1 cellular context compared by ENCODE assay signal in the genomic region with DNA sequence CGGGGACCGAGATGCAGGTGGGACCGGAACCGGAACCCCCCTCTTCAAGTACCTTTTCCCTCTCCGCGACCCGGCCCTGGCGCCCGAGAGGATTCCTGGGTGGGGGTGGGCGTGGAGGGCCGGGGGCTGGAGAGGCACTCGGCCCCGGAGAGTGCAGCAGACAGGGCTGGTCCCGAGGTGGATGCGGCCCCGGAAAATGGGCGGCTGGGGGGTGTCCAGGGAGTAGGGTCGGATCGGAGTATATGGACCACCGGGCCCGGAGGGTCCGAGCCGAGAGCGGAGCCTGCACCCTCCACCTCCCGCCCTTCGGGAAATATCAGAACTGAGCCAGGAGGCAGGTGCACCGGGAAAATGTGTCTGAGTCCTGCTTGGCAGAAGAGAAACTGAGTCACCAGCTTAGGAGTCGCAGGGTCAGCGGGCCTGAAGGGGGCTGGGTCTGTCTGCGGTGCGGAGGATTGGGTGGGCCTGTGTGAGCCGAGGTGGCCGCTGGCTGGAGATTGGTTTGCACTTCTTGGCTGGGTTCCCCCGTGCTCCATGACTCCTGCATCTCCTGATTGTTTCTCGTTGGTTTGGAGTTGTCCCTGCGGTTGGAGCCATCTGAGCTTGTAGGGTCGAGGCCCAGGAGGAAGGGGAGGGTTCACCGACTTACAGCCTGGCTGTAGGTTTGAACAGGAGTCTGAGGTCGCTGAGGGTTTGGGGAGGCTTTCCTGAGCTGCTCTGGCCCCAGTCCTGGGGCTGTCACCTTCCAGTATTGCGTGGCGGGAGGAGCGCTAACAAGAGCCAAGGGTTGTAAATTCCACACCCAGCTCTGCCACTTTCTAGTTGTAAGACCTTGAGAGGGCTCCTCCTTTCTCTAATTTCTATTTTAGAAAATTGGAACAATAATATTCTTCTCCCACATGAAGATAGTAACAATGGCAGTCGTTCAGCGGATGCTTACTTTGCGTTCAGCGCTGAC.
TF ChIP-seq lines count a peak whose summit lies in the region.

No MANE protein-coding gene starts in this region.

TF ChIP-seq in HepG2, 621 proteins besides CTCF, POLR2A, EP300 and RAD21 (continues in another document):
- no peak; the same call in 1 of the 2 replicates for TF ChIP-seq REL (CRISPR knock-in tag; conservative IDR thresholded peaks at IDR 0.05)
- TF ChIP-seq ZNF713 (CRISPR knock-in tag; IDR thresholded peaks at IDR 0.05): peak; percentile 39; the same call in 1 of the 2 replicates
- 0 out of 2 replicates have a peak, but pooled peaks have one; percentile 31 for TF ChIP-seq NFE2L1 (CRISPR knock-in tag; IDR thresholded peaks at IDR 0.05; ENCODE audit: borderline replicate concordance)
- TF ChIP-seq, protein P1, sequence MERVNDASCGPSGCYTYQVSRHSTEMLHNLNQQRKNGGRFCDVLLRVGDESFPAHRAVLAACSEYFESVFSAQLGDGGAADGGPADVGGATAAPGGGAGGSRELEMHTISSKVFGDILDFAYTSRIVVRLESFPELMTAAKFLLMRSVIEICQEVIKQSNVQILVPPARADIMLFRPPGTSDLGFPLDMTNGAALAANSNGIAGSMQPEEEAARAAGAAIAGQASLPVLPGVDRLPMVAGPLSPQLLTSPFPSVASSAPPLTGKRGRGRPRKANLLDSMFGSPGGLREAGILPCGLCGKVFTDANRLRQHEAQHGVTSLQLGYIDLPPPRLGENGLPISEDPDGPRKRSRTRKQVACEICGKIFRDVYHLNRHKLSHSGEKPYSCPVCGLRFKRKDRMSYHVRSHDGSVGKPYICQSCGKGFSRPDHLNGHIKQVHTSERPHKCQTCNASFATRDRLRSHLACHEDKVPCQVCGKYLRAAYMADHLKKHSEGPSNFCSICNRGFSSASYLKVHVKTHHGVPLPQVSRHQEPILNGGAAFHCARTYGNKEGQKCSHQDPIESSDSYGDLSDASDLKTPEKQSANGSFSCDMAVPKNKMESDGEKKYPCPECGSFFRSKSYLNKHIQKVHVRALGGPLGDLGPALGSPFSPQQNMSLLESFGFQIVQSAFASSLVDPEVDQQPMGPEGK (CRISPR knock-in tag; IDR thresholded peaks at IDR 0.05): peak; percentile 60
- TF ChIP-seq, protein P2, sequence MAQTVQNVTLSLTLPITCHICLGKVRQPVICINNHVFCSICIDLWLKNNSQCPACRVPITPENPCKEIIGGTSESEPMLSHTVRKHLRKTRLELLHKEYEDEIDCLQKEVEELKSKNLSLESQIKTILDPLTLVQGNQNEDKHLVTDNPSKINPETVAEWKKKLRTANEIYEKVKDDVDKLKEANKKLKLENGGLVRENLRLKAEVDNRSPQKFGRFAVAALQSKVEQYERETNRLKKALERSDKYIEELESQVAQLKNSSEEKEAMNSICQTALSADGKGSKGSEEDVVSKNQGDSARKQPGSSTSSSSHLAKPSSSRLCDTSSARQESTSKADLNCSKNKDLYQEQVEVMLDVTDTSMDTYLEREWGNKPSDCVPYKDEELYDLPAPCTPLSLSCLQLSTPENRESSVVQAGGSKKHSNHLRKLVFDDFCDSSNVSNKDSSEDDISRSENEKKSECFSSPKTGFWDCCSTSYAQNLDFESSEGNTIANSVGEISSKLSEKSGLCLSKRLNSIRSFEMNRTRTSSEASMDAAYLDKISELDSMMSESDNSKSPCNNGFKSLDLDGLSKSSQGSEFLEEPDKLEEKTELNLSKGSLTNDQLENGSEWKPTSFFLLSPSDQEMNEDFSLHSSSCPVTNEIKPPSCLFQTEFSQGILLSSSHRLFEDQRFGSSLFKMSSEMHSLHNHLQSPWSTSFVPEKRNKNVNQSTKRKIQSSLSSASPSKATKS (CRISPR knock-in tag; IDR thresholded peaks at IDR 0.05): 0 out of 2 replicates have a peak, but pooled peaks have one; percentile 60
- TF ChIP-seq SMAD9 (CRISPR knock-in tag; IDR thresholded peaks at IDR 0.05): 0 out of 2 replicates have a peak, but pooled peaks have one; percentile 27
- peak; percentile 8; the same call in 1 of the 2 replicates for TF ChIP-seq ZNF879 (CRISPR knock-in tag; IDR thresholded peaks at IDR 0.05)
- peak; percentile 30; the same call in 1 of the 2 replicates for TF ChIP-seq ZNF646 (CRISPR knock-in tag; IDR thresholded peaks at IDR 0.05)
- peak; percentile 96 for TF ChIP-seq KDM5A (IDR thresholded peaks at IDR 0.05; ENCODE audit: borderline replicate concordance, low read length)
- TF ChIP-seq ATF3 (CRISPR knock-in tag; IDR thresholded peaks at IDR 0.05): peak; percentile 44; the same call in 1 of the 2 replicates
- no peak for TF ChIP-seq TSC22D2 (CRISPR knock-in tag; IDR thresholded peaks at IDR 0.05; ENCODE audit: borderline replicate concordance)
- TF ChIP-seq ZNF263 (CRISPR knock-in tag; IDR thresholded peaks at IDR 0.05): peak; percentile 34; the same call in 1 of the 2 replicates
- TF ChIP-seq ZNF501 (CRISPR knock-in tag; IDR thresholded peaks at IDR 0.05): peak; percentile 32; the same call in 1 of the 2 replicates
- TF ChIP-seq, protein P3, sequence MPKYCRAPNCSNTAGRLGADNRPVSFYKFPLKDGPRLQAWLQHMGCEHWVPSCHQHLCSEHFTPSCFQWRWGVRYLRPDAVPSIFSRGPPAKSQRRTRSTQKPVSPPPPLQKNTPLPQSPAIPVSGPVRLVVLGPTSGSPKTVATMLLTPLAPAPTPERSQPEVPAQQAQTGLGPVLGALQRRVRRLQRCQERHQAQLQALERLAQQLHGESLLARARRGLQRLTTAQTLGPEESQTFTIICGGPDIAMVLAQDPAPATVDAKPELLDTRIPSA (CRISPR knock-in tag; IDR thresholded peaks at IDR 0.05; ENCODE audit: borderline replicate concordance): peak; percentile 24; the same call in 1 of the 2 replicates
- 0 out of 2 replicates have a peak, but pooled peaks have one; percentile 63 for TF ChIP-seq ZNF234 (CRISPR knock-in tag; conservative IDR thresholded peaks at IDR 0.05)
- TF ChIP-seq ATAD3A (CRISPR knock-in tag; IDR thresholded peaks at IDR 0.05): no peak
- TF ChIP-seq ASH2L (IDR thresholded peaks at IDR 0.05; ENCODE audit: insufficient read length, low read depth, low read length): peak; percentile 2
- 0 out of 2 replicates have a peak, but pooled peaks have one; percentile 39 for TF ChIP-seq SP4 (CRISPR knock-in tag; IDR thresholded peaks at IDR 0.05)
- no peak for TF ChIP-seq U2AF1 (optimal IDR thresholded peaks at IDR 0.05; ENCODE audit: low read depth, low read length)
- TF ChIP-seq ZMAT3 (CRISPR knock-in tag; conservative IDR thresholded peaks at IDR 0.05): 0 out of 2 replicates have a peak, but pooled peaks have one; percentile 25
- peak; percentile 71; the same call in 1 of the 2 replicates for TF ChIP-seq ZNF296 (CRISPR knock-in tag; conservative IDR thresholded peaks at IDR 0.05)
- TF ChIP-seq ZNF205 (CRISPR knock-in tag; IDR thresholded peaks at IDR 0.05): peak; percentile 51; the same call in 1 of the 2 replicates
- TF ChIP-seq ZBTB40 (IDR thresholded peaks at IDR 0.05): peak; percentile 68
- TF ChIP-seq ZBTB40 (CRISPR knock-in tag; IDR thresholded peaks at IDR 0.05): no peak
- TF ChIP-seq PHF8 (CRISPR knock-in tag; IDR thresholded peaks at IDR 0.05): peak; percentile 26
- TF ChIP-seq ZNF569 (CRISPR knock-in tag; IDR thresholded peaks at IDR 0.05; ENCODE audit: borderline replicate concordance): peak; percentile 95; the same call in 1 of the 2 replicates
